In genomic region chr5:55540525-55540924, GRCh38 we compare ENCODE assay signal across 19 cellular contexts.
DNase-seq lines count a peak whose midpoint lies in the region; ATAC-seq, FAIRE-seq and TF ChIP-seq lines count a peak whose summit lies in the region.
"Had no signal": no experiment of that assay in that cellular context is flagged by ENCODE, and none has a peak within 500 bp of the region (broad histone marks: within the 10 kb centered on the region; RNA-seq: fewer than 3 reads in every experiment).

No MANE protein-coding gene starts in this region.

- H3K36me3 Mint-ChIP-seq in T-helper 1 cell treated with Interleukin-12 subunit alpha and Interleukin-12 subunit beta and Interleukin-4 antibody, amounts not matched to agents 30 μg/mL and 1 μg/mL, for 36 hours (ENCODE audit: low read depth) = no peaks in the 10 kb centered on the region
- H3K36me3 Mint-ChIP-seq: mesothelial cell of epicardium had no signal

- no peaks in the 10 kb centered on the region for H3K27me3 ChIP-seq in OCI-LY3 (ENCODE audit: low read depth, low read length)
- H3K27me3 ChIP-seq: pancreas, upper lobe of right lung had no signal

- H3K4me3 Mint-ChIP-seq in T-helper 1 cell treated with Interleukin-12 subunit alpha and Interleukin-12 subunit beta and Interleukin-4 antibody, amounts not matched to agents 30 μg/mL and 1 μg/mL, for 36 hours = peak overlapping the region; percentile 44
- H3K4me3 Mint-ChIP-seq: H9, mesothelial cell of epicardium had no signal

- peak overlapping the region; percentile 57 for H3K4me2 ChIP-seq in OCI-LY3 (ENCODE audit: low read length)

- no peak for TF ChIP-seq CTCF in OCI-LY3 (IDR thresholded peaks at IDR 0.05; ENCODE audit: low read depth, low read length)

- H3K4me1 ChIP-seq in OCI-LY3 (ENCODE audit: low read length) = peaks cover 39% of the 10 kb centered on the region

- no peaks in the 10 kb centered on the region for H3K9me3 ChIP-seq in OCI-LY3 (ENCODE audit: insufficient read depth, low read length)
- H3K9me3 ChIP-seq: pancreas, upper lobe of right lung had no signal

- no peaks in the 10 kb centered on the region for H3K9me3 Mint-ChIP-seq in T-helper 1 cell treated with Interleukin-12 subunit alpha and Interleukin-12 subunit beta and Interleukin-4 antibody, amounts not matched to agents 30 μg/mL and 1 μg/mL, for 36 hours
- H3K9me3 Mint-ChIP-seq: H9, mesothelial cell of epicardium had no signal

- no peak overlapping the region for H3K27ac ChIP-seq in OCI-LY3 (ENCODE audit: low read length)
- H3K27ac ChIP-seq: pancreas, upper lobe of right lung had no signal

- peak; percentile 53 for FAIRE-seq in endometrium (lab: Jason Lieb, UNC)
- FAIRE-seq: pancreas had no signal

- peak overlapping the region; percentile 66 for H3K27ac Mint-ChIP-seq in T-helper 1 cell treated with Interleukin-12 subunit alpha and Interleukin-12 subunit beta and Interleukin-4 antibody, amounts not matched to agents 30 μg/mL and 1 μg/mL, for 36 hours
- H3K27ac Mint-ChIP-seq: mesothelial cell of epicardium had no signal

- no peaks in the 10 kb centered on the region for H3K36me3 ChIP-seq in OCI-LY3 (replicated peaks; ENCODE audit: low read depth, low read length)
- H3K36me3 ChIP-seq: pancreas, upper lobe of right lung had no signal

- H3K4me1 Mint-ChIP-seq in T-helper 1 cell treated with Interleukin-12 subunit alpha and Interleukin-12 subunit beta and Interleukin-4 antibody, amounts not matched to agents 30 μg/mL and 1 μg/mL, for 36 hours (ENCODE audit: low read depth) = peaks cover 34% of the 10 kb centered on the region

- H3K4me3 ChIP-seq in OCI-LY3 (ENCODE audit: low read length) = 0 out of 2 replicates have a peak overlapping the region, but pooled peaks have one; percentile 8
- H3K4me3 ChIP-seq: pancreas, upper lobe of right lung had no signal

- H3K9ac ChIP-seq in OCI-LY3 (ENCODE audit: low read length) = no peak overlapping the region

- H2AFZ ChIP-seq in OCI-LY3 (ENCODE audit: low read depth, low read length) = no peak overlapping the region

- no peaks in the 10 kb centered on the region for H4K20me1 ChIP-seq in OCI-LY3 (ENCODE audit: insufficient read depth, low read length)

- DNase-seq in T-helper 1 cell (no peak), NCI-H2081 treated with DMSO at 0.1 percent for 48 hours (lab: John Stamatoyannopoulos, UW) (no peak)
- DNase-seq: activated CD8-positive, alpha-beta memory T cell treated with anti-CD3 and anti-CD28 coated beads, Interleukin-2, amount 50 U/mL, for 4 hours; effector CD8-positive, alpha-beta T cell; H9; NCI-H1092 treated with DMSO at 0.1 percent for 48 hours; NCI-H510A; pancreas; RPMI8226; stimulated activated CD4-positive, alpha-beta T cell treated with anti-CD3 and anti-CD28 coated beads, Interleukin-15, amount 100 ng/mL, for 24 hours; T1000; upper lobe of right lung had no signal

- ATAC-seq in GM21515 (IDR thresholded peaks at IDR 0.05; ENCODE audit: unreplicated experiment) (peak; percentile 49), GM21381 (IDR thresholded peaks at IDR 0.05; ENCODE audit: unreplicated experiment) (no peak), HG02571 (IDR thresholded peaks at IDR 0.05; ENCODE audit: unreplicated experiment) (no peak)
- ATAC-seq: pancreas, upper lobe of right lung had no signal

- H3K79me2 ChIP-seq in OCI-LY3 (ENCODE audit: low read length) = no peaks in the 10 kb centered on the region

- H3K27me3 Mint-ChIP-seq in T-helper 1 cell treated with Interleukin-12 subunit alpha and Interleukin-12 subunit beta and Interleukin-4 antibody, amounts not matched to agents 30 μg/mL and 1 μg/mL, for 36 hours (ENCODE audit: low read depth) = no peaks in the 10 kb centered on the region
